ENCODE assay signal across 1 cellular context in genomic region chr15:40339621-40339945, GRCh38.
TF ChIP-seq lines count a peak whose summit lies in the region.

No MANE protein-coding gene starts in this region.

TF ChIP-seq in WTC11, 78 proteins besides CTCF, POLR2A, EP300 and RAD21 (continued from another document):
- TF ChIP-seq ZNF425 (CRISPR knock-in tag; conservative IDR thresholded peaks at IDR 0.05) (no peak), ERG (CRISPR knock-in tag; IDR thresholded peaks at IDR 0.05) (no peak), TEAD4 (CRISPR knock-in tag; IDR thresholded peaks at IDR 0.05) (no peak), SMAD3 (CRISPR knock-in tag; IDR thresholded peaks at IDR 0.05; ENCODE audit: borderline replicate concordance) (no peak), TCF7 (CRISPR knock-in tag; IDR thresholded peaks at IDR 0.05; ENCODE audit: low read depth) (no peak), JAZF1 (CRISPR knock-in tag; IDR thresholded peaks at IDR 0.05) (no peak), ESRRA (CRISPR knock-in tag; IDR thresholded peaks at IDR 0.05; ENCODE audit: borderline replicate concordance) (no peak), CREB1 (CRISPR knock-in tag; IDR thresholded peaks at IDR 0.05) (no peak), ZNF512 (CRISPR knock-in tag; IDR thresholded peaks at IDR 0.05; ENCODE audit: borderline replicate concordance) (no peak), KAT7 (CRISPR knock-in tag; IDR thresholded peaks at IDR 0.05; ENCODE audit: borderline replicate concordance) (no peak), ZBTB21 (CRISPR knock-in tag; IDR thresholded peaks at IDR 0.05; ENCODE audit: borderline replicate concordance) (no peak)
